Comparison of ENCODE assay signal across 21 cellular contexts in genomic region chr2:134790487-134790886, GRCh38. TPM values are rescaled to one million over a fixed set of nuclear protein-coding genes. Genes with fewer than 3 reads are reported as not detected.
DNase-seq lines count a peak whose midpoint lies in the region; ATAC-seq, FAIRE-seq and TF ChIP-seq lines count a peak whose summit lies in the region.
"Had no signal": no experiment of that assay in that cellular context is flagged by ENCODE, and none has a peak within 500 bp of the region (broad histone marks: within the 10 kb centered on the region; RNA-seq: fewer than 3 reads in every experiment).

No MANE protein-coding gene starts in this region.

- H4K20me1 ChIP-seq in H1 (replicated peaks in 1 of 2; ENCODE audit: control insufficient read depth in 1 of 2, insufficient read depth in 2 of 2, low read length in 2 of 2) = no peaks in the 10 kb centered on the region
- H4K20me1 ChIP-seq: BLaER1 treated with 17β-estradiol and CSF1 and Interleukin-3, amounts not matched to agents 10 nM and 100 nM had no signal

- H3K9me3 Mint-ChIP-seq in osteocyte (ENCODE audit: unreplicated experiment) = no peaks in the 10 kb centered on the region
- peaks cover 2% of the 10 kb centered on the region for H3K9me3 Mint-ChIP-seq in stimulated activated effector memory CD8-positive, alpha-beta T cell treated with anti-CD3 and anti-CD28 coated beads, Interleukin-12 subunit alpha, Interleukin-12 subunit beta, amount 100 ng/mL, for 72 hours

- H2BK12ac ChIP-seq in H1 (ENCODE audit: low read depth, low read length) = no peak overlapping the region

- peak; percentile 7 for FAIRE-seq in H1 (lab: Jason Lieb, UNC)
- FAIRE-seq: pancreas had no signal

- H3K4me3 ChIP-seq in GM12864 (ENCODE audit: low read depth, low read length) (no peak overlapping the region), H1 (ENCODE audit: extremely low read depth in 1 of 4, insufficient read depth in 2 of 4, low read depth in 3 of 4, low read length in 4 of 4) (no peak overlapping the region)
- H3K4me3 ChIP-seq: BLaER1 treated with 17β-estradiol and CSF1 and Interleukin-3, amounts not matched to agents 10 nM and 100 nM; body of pancreas; pancreas; SJSA1; skin epidermis; thoracic aorta had no signal

- H2BK120ac ChIP-seq in H1 (replicated peaks; ENCODE audit: low read depth, low read length) = no peak overlapping the region

- POLR2A ChIA-PET in H1 (lab: Charles Lee; ENCODE audit: partially characterized antibody) = no interaction called here

- no peak overlapping the region for H4K91ac ChIP-seq in H1 (replicated peaks; ENCODE audit: insufficient read length, low read length)

- no peaks in the 10 kb centered on the region for H3K36me3 Mint-ChIP-seq in osteocyte (ENCODE audit: unreplicated experiment)
- no peaks in the 10 kb centered on the region for H3K36me3 Mint-ChIP-seq in stimulated activated effector memory CD8-positive, alpha-beta T cell treated with anti-CD3 and anti-CD28 coated beads, Interleukin-12 subunit alpha, Interleukin-12 subunit beta, amount 100 ng/mL, for 72 hours

- H3K9me3 ChIP-seq in H1 (ENCODE audit: insufficient read depth in 2 of 2, low read depth in 1 of 2, low read length in 1 of 2) = no peaks in the 10 kb centered on the region
- H3K9me3 ChIP-seq: body of pancreas, pancreas, SJSA1, thoracic aorta had no signal

- DNase-seq in GM12864 (ENCODE audit: low read depth) (no peak), HT-29 (ENCODE audit: low spot score) (peak; percentile 37), H1 (ENCODE audit: low read depth in 1 of 2, low spot score in 2 of 2) (no peak), osteocyte (ENCODE audit: extremely low spot score, unreplicated experiment) (peak; percentile 25), CD1c-positive myeloid dendritic cell (ENCODE audit: extremely low spot score) (no peak)
- DNase-seq in stimulated activated effector memory CD8-positive, alpha-beta T cell treated with anti-CD3 and anti-CD28 coated beads, Interleukin-12 subunit alpha, Interleukin-12 subunit beta, amount 100 ng/mL, for 72 hours (ENCODE audit: low spot score in 2 of 2) = no peak
- DNase-seq: activated CD4-positive, alpha-beta T cell treated with anti-CD3 and anti-CD28 coated beads for 4 hours; activated naive CD4-positive, alpha-beta T cell treated with anti-CD3 and anti-CD28 coated beads, Interleukin-2, amount 50 U/mL, for 16 hours; body of pancreas; NCI-H1694; NCI-H446 treated with DMSO at 0.1 percent for 48 hours; pancreas; T-helper 9 cell had no signal

- no peak overlapping the region for H2BK20ac ChIP-seq in H1 (ENCODE audit: low read length)

- no peaks in the 10 kb centered on the region for H3K4me1 ChIP-seq in H1 (replicated peaks in 1 of 4; ENCODE audit: control insufficient read depth in 3 of 4, insufficient read depth in 4 of 4, low read length in 3 of 4)
- H3K4me1 ChIP-seq: body of pancreas, pancreas, SJSA1 had no signal

- no peak for TF ChIP-seq EP300 in H1 (IDR thresholded peaks at IDR 0.05; ENCODE audit: borderline replicate concordance in 1 of 2, low read depth in 2 of 2, low read length in 2 of 2)

- peaks cover 3% of the 10 kb centered on the region for H3K27me3 Mint-ChIP-seq in osteocyte (ENCODE audit: unreplicated experiment)

- no peak for ATAC-seq in stimulated activated effector memory CD8-positive, alpha-beta T cell treated with anti-CD3 and anti-CD28 coated beads, Interleukin-12 subunit alpha, Interleukin-12 subunit beta, amount 100 ng/mL, for 72 hours
- ATAC-seq in esophagus mucosa = no peak
- ATAC-seq: body of pancreas, pancreas had no signal

- no peak overlapping the region for H3K14ac ChIP-seq in H1 (ENCODE audit: insufficient read length)

- H3K4ac ChIP-seq in H1 (replicated peaks; ENCODE audit: insufficient read length, low read depth, low read length) = no peak overlapping the region

- H3K27me3 ChIP-seq in H1 (replicated peaks in 1 of 4; ENCODE audit: control insufficient read depth in 3 of 4, extremely low read depth in 1 of 4, insufficient read depth in 3 of 4, low read length in 3 of 4) = no peaks in the 10 kb centered on the region
- H3K27me3 ChIP-seq: BLaER1 treated with 17β-estradiol and CSF1 and Interleukin-3, amounts not matched to agents 10 nM and 100 nM; body of pancreas; pancreas; SJSA1 had no signal

- H3K23ac ChIP-seq in H1 (ENCODE audit: insufficient read length) = no peak overlapping the region

- no peak overlapping the region for H3K9ac ChIP-seq in H1 (replicated peaks in 1 of 4; ENCODE audit: extremely low read depth in 1 of 4, low read depth in 3 of 4, low read length in 3 of 4)
- H3K9ac ChIP-seq: BLaER1 treated with 17β-estradiol and CSF1 and Interleukin-3, amounts not matched to agents 10 nM and 100 nM had no signal

- no peak overlapping the region for H2AFZ ChIP-seq in H1 (ENCODE audit: low read length)

- H4K8ac ChIP-seq in H1 (ENCODE audit: extremely low read depth, insufficient read depth, low read length) = no peak overlapping the region

- H3K79me1 ChIP-seq in H1 (ENCODE audit: low read depth, low read length) = no peaks in the 10 kb centered on the region

- no peaks in the 10 kb centered on the region for H3K36me3 ChIP-seq in H1 (ENCODE audit: control insufficient read depth in 2 of 4, insufficient read depth in 4 of 4, low read length in 3 of 4)
- H3K36me3 ChIP-seq: BLaER1 treated with 17β-estradiol and CSF1 and Interleukin-3, amounts not matched to agents 10 nM and 100 nM; pancreas; SJSA1; thoracic aorta had no signal

- H3K56ac ChIP-seq in H1 (replicated peaks; ENCODE audit: insufficient read length, low read depth, low read length) = no peak overlapping the region

- H3K4me1 Mint-ChIP-seq in osteocyte (ENCODE audit: unreplicated experiment) = no peaks in the 10 kb centered on the region
- no peaks in the 10 kb centered on the region for H3K4me1 Mint-ChIP-seq in stimulated activated effector memory CD8-positive, alpha-beta T cell treated with anti-CD3 and anti-CD28 coated beads, Interleukin-12 subunit alpha, Interleukin-12 subunit beta, amount 100 ng/mL, for 72 hours

- H2BK5ac ChIP-seq in H1 (ENCODE audit: low read depth, low read length) = no peak overlapping the region

- peak; percentile 28 to 47; a peak in 3 of 4 replicates for TF ChIP-seq RAD21 in H1 (IDR thresholded peaks at IDR 0.05 in 1 of 2, conservative IDR thresholded peaks at IDR 0.05 in 1 of 2; ENCODE audit: low read depth in 2 of 2, low read length in 2 of 2)

- no peak overlapping the region for H3K4me2 ChIP-seq in H1 (ENCODE audit: insufficient read depth in 1 of 2, low read depth in 2 of 2, low read length in 2 of 2)
- H3K4me2 ChIP-seq: BLaER1 treated with 17β-estradiol and CSF1 and Interleukin-3, amounts not matched to agents 10 nM and 100 nM had no signal

- H3K79me2 ChIP-seq in H1 (ENCODE audit: control insufficient read depth in 1 of 2, insufficient read depth in 2 of 2, low read length in 2 of 2) = no peaks in the 10 kb centered on the region

- TF ChIP-seq CTCF in GM12864 (IDR thresholded peaks at IDR 0.05; ENCODE audit: low read depth, low read length, missing control alignments) (peak; percentile 53), H1 (IDR thresholded peaks at IDR 0.05; ENCODE audit: control extremely low read depth in 1 of 3, insufficient read depth in 1 of 3, low read depth in 1 of 3, low read length in 3 of 3) (peak in 2 of 3 experiments; percentile 8 to 58; a peak in 1 of 4 replicates), osteocyte (IDR thresholded peaks at IDR 0.05) (no peak)

- no peak overlapping the region for H3K18ac ChIP-seq in H1 (ENCODE audit: extremely low read depth, low read length)

- H3K27ac Mint-ChIP-seq in osteocyte (ENCODE audit: unreplicated experiment) = no peak overlapping the region
- no peak overlapping the region for H3K27ac Mint-ChIP-seq in stimulated activated effector memory CD8-positive, alpha-beta T cell treated with anti-CD3 and anti-CD28 coated beads, Interleukin-12 subunit alpha, Interleukin-12 subunit beta, amount 100 ng/mL, for 72 hours

- H2BK15ac ChIP-seq in H1 (ENCODE audit: low read length) = no peak overlapping the region

- no peak overlapping the region for H4K5ac ChIP-seq in H1 (ENCODE audit: insufficient read length, low read depth, low read length)

- CTCF ChIA-PET in H1 (lab: Charles Lee; ENCODE audit: partially characterized antibody) = interaction anchor here (0.6 to 2.3 kb wide), 16 partner anchors 9 to 327 kb away, joined by 3 to 11 read pairs (median 4); no protein-coding TSS in a partner anchor

- no peak for TF ChIP-seq POLR2A in H1 (IDR thresholded peaks at IDR 0.05; ENCODE audit: control extremely low read depth in 1 of 2, low read depth in 2 of 2, low read length in 2 of 2)

- no peak overlapping the region for H3K27ac ChIP-seq in H1 (ENCODE audit: low read depth, low read length)
- H3K27ac ChIP-seq: BLaER1 treated with 17β-estradiol and CSF1 and Interleukin-3, amounts not matched to agents 10 nM and 100 nM; body of pancreas; pancreas; SJSA1; skin epidermis; thoracic aorta had no signal

- H3K23me2 ChIP-seq in H1 (ENCODE audit: low read depth, low read length) = no peaks in the 10 kb centered on the region

- WGBS in H1 (ENCODE audit: extremely low coverage in 1 of 2, insufficient coverage in 1 of 2, insufficient read length in 1 of 2, insufficient replicate concordance in 2 of 2, low coverage in 1 of 2, low lambda C conversion rate in 2 of 2, missing lambda C conversion rate in 1 of 2), 2 experiments = 93% methylated on average over 3 of the region's 3 CpGs; no CpG with 5 or more reads in 1 of the 2 experiments

- H2AK5ac ChIP-seq in H1 (ENCODE audit: low read depth, low read length) = no peak overlapping the region

- no peak overlapping the region for H3K4me3 Mint-ChIP-seq in osteocyte (ENCODE audit: unreplicated experiment)
- H3K4me3 Mint-ChIP-seq in stimulated activated effector memory CD8-positive, alpha-beta T cell treated with anti-CD3 and anti-CD28 coated beads, Interleukin-12 subunit alpha, Interleukin-12 subunit beta, amount 100 ng/mL, for 72 hours = no peak overlapping the region

TF ChIP-seq in H1, 55 proteins besides CTCF, POLR2A, EP300 and RAD21 (continues in another document):
- TF ChIP-seq PHF8 (conservative IDR thresholded peaks at IDR 0.05; ENCODE audit: low read depth, low read length) (no peak), KDM5A (IDR thresholded peaks at IDR 0.05; ENCODE audit: low read length) (no peak), CREB1 (IDR thresholded peaks at IDR 0.05) (no peak), YY1 (IDR thresholded peaks at IDR 0.05; ENCODE audit: low read depth, low read length) (no peak), RFX5 (IDR thresholded peaks at IDR 0.05; ENCODE audit: borderline replicate concordance, low read depth, low read length) (no peak)

RNA-seq across cellular contexts. Expression of gene ACMSD, which starts 47.9 kb away (rescaled TPM):
- total RNA-seq in HT-29 (2014; rRNA removed; shearing (Covaris generic)) = not detected in 2 replicates
- not detected in 2 replicates for total RNA-seq in H1 (2021; fragmentation: NEBNext Ultra II Directional; extraction: Animal tissue kit (Norgen Biotek cat#: 25700))
- polyA plus RNA-seq in H1 (2011; rRNA removed) = not detected in 2 replicates
- polyA plus RNA-seq in H1 (2011; cell fraction: cytosol; rRNA removed) = not detected
- not detected for polyA plus RNA-seq in H1 (2011; cell fraction: nucleus; rRNA removed)
- 0.23 TPM in 1 of 4 replicates, not detected in the others for polyA plus RNA-seq in H1 (2012, experiment 1 of 2)
- polyA plus RNA-seq in H1 (2012, experiment 2 of 2) = not detected
- not detected for polyA plus RNA-seq in H1 (2013, experiment 1 of 2)
- not detected for polyA plus RNA-seq in H1 (2013, experiment 2 of 2)
- polyA minus RNA-seq in H1 (2011; rRNA and poly(A)+ RNA removed) = not detected in 2 replicates
- not detected for polyA minus RNA-seq in H1 (2011; cell fraction: cytosol; rRNA and poly(A)+ RNA removed)
- polyA minus RNA-seq in H1 (2011; cell fraction: nucleus; rRNA and poly(A)+ RNA removed) = not detected
- total RNA-seq in osteocyte (not detected in 2 replicates), esophagus mucosa (not detected)
- total RNA-seq: dermis microvascular lymphatic vessel endothelial cell, fibroblast of lung, LHCN-M2, SJSA1, thoracic aorta had no signal
- polyA plus RNA-seq: fibroblast of lung had no signal

Comparison
In these comparisons a context has a peak if more than half of its experiments do, and no peak if none do; other contexts are left out.
1. DNase-seq: peak in HT-29 (single experiment) and osteocyte (single experiment); none in GM12864 (single experiment), H1 (0 of 2), stimulated activated effector memory CD8-positive, alpha-beta T cell treated with anti-CD3 and anti-CD28 coated beads, Interleukin-12 subunit alpha, Interleukin-12 subunit beta, amount 100 ng/mL, for 72 hours (0 of 2) and CD1c-positive myeloid dendritic cell (single experiment).